In the genomic region with DNA sequence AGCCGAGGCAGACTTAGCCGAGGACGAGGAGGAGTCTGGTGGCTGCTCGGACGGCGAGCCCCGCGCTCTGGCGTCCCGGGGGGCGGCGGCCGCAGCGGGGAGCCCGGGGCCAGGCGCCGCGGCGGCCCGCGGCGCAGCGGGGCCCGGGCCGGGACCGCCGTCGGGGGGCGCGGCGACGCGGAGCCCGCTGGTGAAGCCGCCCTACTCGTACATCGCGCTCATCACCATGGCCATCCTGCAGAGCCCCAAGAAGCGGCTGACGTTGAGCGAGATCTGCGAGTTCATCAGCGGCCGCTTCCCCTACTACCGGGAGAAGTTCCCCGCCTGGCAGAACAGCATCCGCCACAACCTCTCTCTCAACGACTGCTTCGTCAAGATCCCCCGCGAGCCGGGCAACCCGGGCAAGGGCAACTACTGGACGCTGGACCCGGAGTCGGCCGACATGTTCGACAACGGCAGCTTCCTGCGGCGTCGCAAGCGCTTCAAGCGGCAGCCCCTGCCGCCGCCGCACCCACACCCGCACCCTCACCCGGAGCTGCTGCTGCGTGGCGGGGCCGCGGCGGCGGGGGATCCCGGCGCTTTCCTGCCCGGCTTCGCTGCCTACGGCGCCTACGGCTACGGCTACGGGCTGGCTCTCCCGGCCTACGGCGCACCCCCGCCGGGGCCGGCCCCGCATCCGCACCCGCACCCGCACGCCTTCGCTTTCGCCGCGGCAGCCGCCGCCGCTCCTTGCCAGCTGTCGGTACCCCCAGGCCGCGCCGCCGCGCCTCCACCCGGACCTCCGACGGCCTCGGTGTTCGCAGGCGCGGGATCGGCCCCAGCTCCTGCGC, we compare ENCODE assay signal across 8 cellular contexts. TPM values are rescaled to one million over a fixed set of nuclear protein-coding genes. Genes with fewer than 3 reads are reported as not detected.
DNase-seq lines count a peak whose midpoint lies in the region; ATAC-seq and TF ChIP-seq lines count a peak whose summit lies in the region.

No MANE protein-coding gene starts in this region.

- no peaks in the 10 kb centered on the region for H3K79me2 ChIP-seq in ACC112 (ENCODE audit: control insufficient read depth, insufficient read depth, low read length, unreplicated experiment)

- no peak for TF ChIP-seq CTCF in suprapubic skin (IDR thresholded peaks at IDR 0.05)

- peaks cover 55% of the 10 kb centered on the region for H3K27me3 ChIP-seq in ACC112 (ENCODE audit: insufficient read depth, low read length)
- H3K27me3 ChIP-seq in suprapubic skin: peaks cover 96% of the 10 kb centered on the region

- H3K9me3 ChIP-seq in iPS-18c (ENCODE audit: control insufficient read depth, insufficient read depth, low read length): no peaks in the 10 kb centered on the region
- no peaks in the 10 kb centered on the region for H3K9me3 ChIP-seq in suprapubic skin

- H3K4me3 ChIP-seq in ACC112 (ENCODE audit: low read depth, low read length): peak overlapping the region; percentile 83
- H3K4me3 ChIP-seq in iPS-18c (ENCODE audit: insufficient read depth, low read depth, low read length): peak overlapping the region; percentile 71; the same call in 1 of the 2 replicates
- peak overlapping the region; percentile 63 for H3K4me3 ChIP-seq in suprapubic skin

- no peaks in the 10 kb centered on the region for H3K4me1 ChIP-seq in ACC112 (ENCODE audit: control insufficient read depth, insufficient read depth, low read length, unreplicated experiment)
- H3K4me1 ChIP-seq in suprapubic skin: peaks cover 49% of the 10 kb centered on the region

- no peak for TF ChIP-seq EP300 in suprapubic skin (IDR thresholded peaks at IDR 0.05)

- ATAC-seq in HG02885 (IDR thresholded peaks at IDR 0.05; ENCODE audit: poor library complexity, unreplicated experiment): peak; percentile 0
- ATAC-seq in HG02870 (IDR thresholded peaks at IDR 0.05; ENCODE audit: unreplicated experiment): no peak

- no peak overlapping the region for H2AFZ ChIP-seq in ACC112 (ENCODE audit: low read length, unreplicated experiment)

- DNase-seq in activated T-cell treated with anti-CD3 and anti-CD28 coated beads for 1 hour (ENCODE audit: low read depth) (peak; percentile 24), suprapubic skin (ENCODE audit: low spot score in 2 of 2) (no peak), NCI-H2081 treated with DMSO at 0.1 percent for 48 hours (lab: John Stamatoyannopoulos, UW) (no peak), inferior parietal cortex (ENCODE audit: extremely low spot score) (no peak)

- H3K27ac ChIP-seq in ACC112 (ENCODE audit: low read depth, low read length): no peak overlapping the region
- H3K27ac ChIP-seq in suprapubic skin: no peak overlapping the region

- no peaks in the 10 kb centered on the region for H3K36me3 ChIP-seq in ACC112 (ENCODE audit: insufficient read depth, low read length)
- H3K36me3 ChIP-seq in suprapubic skin: no peaks in the 10 kb centered on the region

- WGBS in suprapubic skin: under 1% methylated on average over 30 of the region's 117 CpGs

- TF ChIP-seq POLR2A in suprapubic skin (IDR thresholded peaks at IDR 0.05): no peak

RNA-seq across cellular contexts. Expression of a gene that starts 0.7 kb away (rescaled TPM):
- under 1 TPM in 3 of 4 donors, not detected in 1; 0.34 to 0.39 (median 0.38) TPM for total RNA-seq in suprapubic skin

RNA-seq across cellular contexts. Expression of a gene that starts 22.5 kb away (rescaled TPM):
- total RNA-seq in suprapubic skin: not detected
